9 cellular contexts compared by ENCODE assay signal in genomic region chr1:39973503-39974135, GRCh38. TPM values are rescaled to one million over a fixed set of nuclear protein-coding genes. Genes with fewer than 3 reads are reported as not detected.
DNase-seq lines count a peak whose midpoint lies in the region; ATAC-seq and TF ChIP-seq lines count a peak whose summit lies in the region.
"Had no signal": no experiment of that assay in that cellular context is flagged by ENCODE, and none has a peak within 500 bp of the region (broad histone marks: within the 10 kb centered on the region; RNA-seq: fewer than 3 reads in every experiment).

No MANE protein-coding gene starts in this region.

- H3K9me3 ChIP-seq in body of pancreas, result no peaks in the 10 kb centered on the region
- H3K9me3 ChIP-seq: BLaER1 had no signal

- intact Hi-C loops in body of pancreas (cut with DNase I), result loop anchor here (5.0 kb wide), 1 partner anchor 156 kb away; no protein-coding TSS in a partner anchor

- no peak for TF ChIP-seq POLR2A in body of pancreas (IDR thresholded peaks at IDR 0.05)

- peak; percentile 89 to 97 (median 95) for TF ChIP-seq CTCF in body of pancreas (IDR thresholded peaks at IDR 0.05)

- no peaks in the 10 kb centered on the region for H3K36me3 ChIP-seq in body of pancreas (replicated peaks in 1 of 2; ENCODE audit: insufficient read depth in 1 of 2, low read depth in 2 of 2)

- no peaks in the 10 kb centered on the region for H3K27me3 ChIP-seq in body of pancreas
- H3K27me3 ChIP-seq: BLaER1 had no signal

- ATAC-seq in body of pancreas (peak; percentile 75), HG03025 (IDR thresholded peaks at IDR 0.05; ENCODE audit: low FRiP score, unreplicated experiment) (no peak)

- no peak overlapping the region for H3K27ac ChIP-seq in body of pancreas
- H3K27ac ChIP-seq: BLaER1 had no signal

- peaks cover 5% of the 10 kb centered on the region for H3K4me1 ChIP-seq in body of pancreas

- WGBS in body of pancreas, 2 donors, result 22% methylated on average over 9 of the region's 9 CpGs

- peak; percentile 70 to 82 for DNase-seq in NCI-H2081 (lab: John Stamatoyannopoulos, UW)
- no peak for DNase-seq in NCI-H2081 treated with DMSO at 0.1 percent for 48 hours (lab: John Stamatoyannopoulos, UW)
- peak; percentile 52 for DNase-seq in NCI-H187 treated with DMSO at 0.1 percent for 48 hours (lab: John Stamatoyannopoulos, UW)
- DNase-seq in UCSD-AML1 (lab: John Stamatoyannopoulos, UW; ENCODE audit: unreplicated experiment), result peak; percentile 65
- DNase-seq in body of pancreas, result peak; percentile 82 to 85 (median 82)
- DNase-seq in iPS-NIHi11 (ENCODE audit: low spot score), result peak; percentile 89
- DNase-seq in stimulated activated CD4-positive, alpha-beta T cell treated with anti-CD3 and anti-CD28 coated beads, Interleukin-15, amount 100 ng/mL, for 1 hour (ENCODE audit: low read depth in 1 of 2, low spot score in 1 of 2), result peak; percentile 44 to 58

- no peak overlapping the region for H3K4me3 ChIP-seq in body of pancreas
- H3K4me3 ChIP-seq: BLaER1 had no signal

RNA-seq across cellular contexts. Expression of gene MFSD2A, which starts 18.7 kb away (rescaled TPM):
- under 1 TPM; 0.33 to 0.52 TPM for total RNA-seq in body of pancreas
